8 cellular contexts compared by ENCODE assay signal in genomic region chr5:147509041-147509709, GRCh38.
A peak's percentile ranks its signal among the peaks of the same experiment; 100 is the strongest.
DNase-seq lines count a peak whose midpoint lies in the region; TF ChIP-seq lines count a peak whose summit lies in the region.

No MANE protein-coding gene starts in this region.

- no peak for TF ChIP-seq CTCF in AG09309 (IDR thresholded peaks at IDR 0.05; ENCODE audit: control insufficient read depth, insufficient read depth, low read depth, low read length, missing control alignments)

- H3K9me3 ChIP-seq in HUES48 (ENCODE audit: control insufficient read depth, insufficient read depth, low read length), result 0 out of 2 replicates have a peak, but pooled peaks cover 3% of the 10 kb centered on the region
- no peaks in the 10 kb centered on the region for H3K9me3 ChIP-seq in mucosa of rectum (ENCODE audit: control insufficient read depth in 2 of 2, low read length in 2 of 2)

- H3K4me3 ChIP-seq in AG09309 (ENCODE audit: control insufficient read depth, low read depth, low read length), result peak overlapping the region; percentile 79
- peak overlapping the region; percentile 93 for H3K4me3 ChIP-seq in HUES48 (ENCODE audit: low read depth, low read length)
- H3K4me3 ChIP-seq in mucosa of rectum (ENCODE audit: low read length in 2 of 2), result peak overlapping the region; percentile 64 to 70

- H3K4me1 ChIP-seq in HUES48 (ENCODE audit: control insufficient read depth, insufficient read depth, low read length), result peaks cover 14% of the 10 kb centered on the region
- H3K4me1 ChIP-seq in mucosa of rectum (ENCODE audit: control insufficient read depth in 2 of 2, insufficient read depth in 2 of 2, low read length in 2 of 2), result no peaks in the 10 kb centered on the region

- peaks cover 15% of the 10 kb centered on the region for H3K27me3 ChIP-seq in HUES48 (ENCODE audit: control insufficient read depth, insufficient read depth, low read length)
- H3K27me3 ChIP-seq in mucosa of rectum (ENCODE audit: control insufficient read depth in 2 of 2, insufficient read depth in 2 of 2, low read length in 2 of 2), result peaks cover 3 to 14% of the 10 kb centered on the region in 2 donors

- peak overlapping the region; percentile 62 for H3K9ac ChIP-seq in HUES48 (ENCODE audit: low read depth, low read length)
- peak overlapping the region; percentile 63 to 65 for H3K9ac ChIP-seq in mucosa of rectum (ENCODE audit: low read depth in 1 of 2, low read length in 2 of 2)

- DNase-seq in AG09309 (ENCODE audit: low read depth), result no peak
- peak; percentile 71 for DNase-seq in ecto neural progenitor cell (ENCODE audit: low spot score)
- no peak for DNase-seq in Kasumi-1 (lab: John Stamatoyannopoulos, UW)
- no peak for DNase-seq in OCI-M2 (lab: John Stamatoyannopoulos, UW; ENCODE audit: unreplicated experiment)
- no peak for DNase-seq in NCI-H2107 treated with DMSO at 0.1 percent for 48 hours (lab: John Stamatoyannopoulos, UW; ENCODE audit: unreplicated experiment)
- no peak for DNase-seq in LoVo (ENCODE audit: low spot score)

- H3K27ac ChIP-seq in HUES48 (ENCODE audit: low read depth, low read length) (peak overlapping the region; percentile 23), mucosa of rectum (ENCODE audit: low read depth in 2 of 2, low read length in 2 of 2) (peak overlapping the region; percentile 55 to 69)

- H3K36me3 ChIP-seq in HUES48 (ENCODE audit: control insufficient read depth, insufficient read depth, low read length) (no peaks in the 10 kb centered on the region), mucosa of rectum (ENCODE audit: control insufficient read depth in 2 of 2, insufficient read depth in 2 of 2, low read length in 2 of 2) (no peaks in the 10 kb centered on the region)
